1 cellular context compared by ENCODE assay signal in the genomic region with DNA sequence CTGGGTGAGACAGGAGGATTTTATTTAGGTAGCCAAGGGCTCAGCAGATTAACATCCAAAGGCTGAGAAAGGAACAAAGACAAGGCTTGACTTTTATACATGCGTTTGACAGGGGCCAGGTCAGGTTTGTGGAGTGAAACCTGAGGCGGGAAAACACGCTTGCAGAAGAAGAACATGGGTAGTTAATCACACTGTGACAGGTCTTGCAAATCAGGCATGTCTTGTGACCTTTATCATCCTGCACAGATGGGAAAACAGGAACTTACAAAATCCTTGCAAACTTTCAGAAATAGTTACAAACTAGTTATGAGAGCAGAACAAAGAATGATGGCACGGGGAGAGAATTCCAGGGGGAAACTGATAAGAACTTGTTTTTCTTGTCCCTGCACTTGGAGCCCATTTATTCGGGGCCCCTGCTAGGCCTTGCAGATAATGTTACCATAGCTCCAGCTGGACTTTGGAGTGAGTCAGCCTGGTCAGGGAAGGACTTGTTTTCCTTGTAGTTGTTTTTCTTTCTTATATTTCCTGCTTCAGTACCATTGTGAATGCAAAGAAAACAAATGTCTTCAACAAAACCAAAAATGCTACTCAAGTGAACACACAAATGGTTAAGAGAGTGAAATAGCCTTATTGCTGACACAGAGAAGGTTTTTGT.
A peak's percentile ranks its signal among the peaks of the same experiment; 100 is the strongest.
TF ChIP-seq lines count a peak whose summit lies in the region.

No MANE protein-coding gene starts in this region.

TF ChIP-seq in HepG2, 621 proteins besides CTCF, POLR2A, EP300 and RAD21 (continued from another document and continues in another):
- TF ChIP-seq, protein P1, sequence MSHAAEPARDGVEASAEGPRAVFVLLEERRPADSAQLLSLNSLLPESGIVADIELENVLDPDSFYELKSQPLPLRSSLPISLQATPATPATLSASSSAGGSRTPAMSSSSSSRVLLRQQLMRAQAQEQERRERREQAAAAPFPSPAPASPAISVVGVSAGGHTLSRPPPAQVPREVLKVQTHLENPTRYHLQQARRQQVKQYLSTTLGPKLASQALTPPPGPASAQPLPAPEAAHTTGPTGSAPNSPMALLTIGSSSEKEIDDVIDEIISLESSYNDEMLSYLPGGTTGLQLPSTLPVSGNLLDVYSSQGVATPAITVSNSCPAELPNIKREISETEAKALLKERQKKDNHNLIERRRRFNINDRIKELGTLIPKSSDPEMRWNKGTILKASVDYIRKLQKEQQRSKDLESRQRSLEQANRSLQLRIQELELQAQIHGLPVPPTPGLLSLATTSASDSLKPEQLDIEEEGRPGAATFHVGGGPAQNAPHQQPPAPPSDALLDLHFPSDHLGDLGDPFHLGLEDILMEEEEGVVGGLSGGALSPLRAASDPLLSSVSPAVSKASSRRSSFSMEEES (CRISPR knock-in tag; IDR thresholded peaks at IDR 0.05), result peak; percentile 92
- TF ChIP-seq HMG20A (CRISPR knock-in tag; IDR thresholded peaks at IDR 0.05; ENCODE audit: borderline replicate concordance) (peak; percentile 53; the same call in 1 of the 2 replicates), JUND (CRISPR knock-in tag; IDR thresholded peaks at IDR 0.05) (no peak), SIX1 (CRISPR knock-in tag; IDR thresholded peaks at IDR 0.05; ENCODE audit: borderline replicate concordance) (peak; percentile 59; the same call in 1 of the 2 replicates), ATM (IDR thresholded peaks at IDR 0.05; ENCODE audit: borderline replicate concordance) (no peak), ZBTB10 (CRISPR knock-in tag; IDR thresholded peaks at IDR 0.05; ENCODE audit: borderline replicate concordance) (no peak), SOX5 (CRISPR knock-in tag; IDR thresholded peaks at IDR 0.05; ENCODE audit: borderline replicate concordance) (peak; percentile 89), ZFP1 (CRISPR knock-in tag; IDR thresholded peaks at IDR 0.05) (no peak; the same call in 1 of the 2 replicates), ZBTB25 (CRISPR knock-in tag; IDR thresholded peaks at IDR 0.05) (no peak), GMEB2 (CRISPR knock-in tag; IDR thresholded peaks at IDR 0.05; ENCODE audit: low read depth) (no peak), GATAD2A (CRISPR knock-in tag; IDR thresholded peaks at IDR 0.05) (peak; percentile 84; the same call in 1 of the 2 replicates), ZNF33B (CRISPR knock-in tag; IDR thresholded peaks at IDR 0.05) (no peak), PAF1 (CRISPR knock-in tag; IDR thresholded peaks at IDR 0.05) (no peak), ZNF768 (CRISPR knock-in tag; IDR thresholded peaks at IDR 0.05) (no peak), ZNF891 (CRISPR knock-in tag; IDR thresholded peaks at IDR 0.05) (no peak), TEAD3 (CRISPR knock-in tag; optimal IDR thresholded peaks at IDR 0.05; ENCODE audit: borderline replicate concordance) (peak; percentile 73), SMAD9 (CRISPR knock-in tag; IDR thresholded peaks at IDR 0.05) (no peak), XBP1 (CRISPR knock-in tag; IDR thresholded peaks at IDR 0.05) (no peak), BRCA1 (CRISPR knock-in tag; IDR thresholded peaks at IDR 0.05) (no peak), ZNF235 (CRISPR knock-in tag; IDR thresholded peaks at IDR 0.05; ENCODE audit: borderline replicate concordance) (no peak), ZNF7 (CRISPR knock-in tag; IDR thresholded peaks at IDR 0.05) (no peak), ZNF737 (CRISPR knock-in tag; IDR thresholded peaks at IDR 0.05; ENCODE audit: borderline replicate concordance) (no peak), ZNF567 (CRISPR knock-in tag; IDR thresholded peaks at IDR 0.05; ENCODE audit: borderline replicate concordance) (no peak), ZNF703 (CRISPR knock-in tag; IDR thresholded peaks at IDR 0.05; ENCODE audit: borderline replicate concordance) (no peak), ZMYM3 (CRISPR knock-in tag; IDR thresholded peaks at IDR 0.05) (no peak), ONECUT2 (CRISPR knock-in tag; IDR thresholded peaks at IDR 0.05) (no peak), DMAP1 (CRISPR knock-in tag; IDR thresholded peaks at IDR 0.05) (no peak), SKIL (CRISPR knock-in tag; IDR thresholded peaks at IDR 0.05; ENCODE audit: borderline replicate concordance) (no peak), ZNF773 (CRISPR knock-in tag; IDR thresholded peaks at IDR 0.05; ENCODE audit: borderline replicate concordance) (no peak)
- TF ChIP-seq, protein P2, sequence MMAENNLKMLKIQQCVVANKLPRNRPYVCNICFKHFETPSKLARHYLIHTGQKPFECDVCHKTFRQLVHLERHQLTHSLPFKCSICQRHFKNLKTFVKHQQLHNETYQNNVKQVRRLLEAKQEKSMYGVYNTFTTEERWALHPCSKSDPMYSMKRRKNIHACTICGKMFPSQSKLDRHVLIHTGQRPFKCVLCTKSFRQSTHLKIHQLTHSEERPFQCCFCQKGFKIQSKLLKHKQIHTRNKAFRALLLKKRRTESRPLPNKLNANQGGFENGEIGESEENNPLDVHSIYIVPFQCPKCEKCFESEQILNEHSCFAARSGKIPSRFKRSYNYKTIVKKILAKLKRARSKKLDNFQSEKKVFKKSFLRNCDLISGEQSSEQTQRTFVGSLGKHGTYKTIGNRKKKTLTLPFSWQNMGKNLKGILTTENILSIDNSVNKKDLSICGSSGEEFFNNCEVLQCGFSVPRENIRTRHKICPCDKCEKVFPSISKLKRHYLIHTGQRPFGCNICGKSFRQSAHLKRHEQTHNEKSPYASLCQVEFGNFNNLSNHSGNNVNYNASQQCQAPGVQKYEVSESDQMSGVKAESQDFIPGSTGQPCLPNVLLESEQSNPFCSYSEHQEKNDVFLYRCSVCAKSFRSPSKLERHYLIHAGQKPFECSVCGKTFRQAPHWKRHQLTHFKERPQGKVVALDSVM (CRISPR knock-in tag; IDR thresholded peaks at IDR 0.05), result no peak
- TF ChIP-seq, protein P3, sequence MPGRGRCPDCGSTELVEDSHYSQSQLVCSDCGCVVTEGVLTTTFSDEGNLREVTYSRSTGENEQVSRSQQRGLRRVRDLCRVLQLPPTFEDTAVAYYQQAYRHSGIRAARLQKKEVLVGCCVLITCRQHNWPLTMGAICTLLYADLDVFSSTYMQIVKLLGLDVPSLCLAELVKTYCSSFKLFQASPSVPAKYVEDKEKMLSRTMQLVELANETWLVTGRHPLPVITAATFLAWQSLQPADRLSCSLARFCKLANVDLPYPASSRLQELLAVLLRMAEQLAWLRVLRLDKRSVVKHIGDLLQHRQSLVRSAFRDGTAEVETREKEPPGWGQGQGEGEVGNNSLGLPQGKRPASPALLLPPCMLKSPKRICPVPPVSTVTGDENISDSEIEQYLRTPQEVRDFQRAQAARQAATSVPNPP (CRISPR knock-in tag; IDR thresholded peaks at IDR 0.05), result no peak
- TF ChIP-seq, protein P4, sequence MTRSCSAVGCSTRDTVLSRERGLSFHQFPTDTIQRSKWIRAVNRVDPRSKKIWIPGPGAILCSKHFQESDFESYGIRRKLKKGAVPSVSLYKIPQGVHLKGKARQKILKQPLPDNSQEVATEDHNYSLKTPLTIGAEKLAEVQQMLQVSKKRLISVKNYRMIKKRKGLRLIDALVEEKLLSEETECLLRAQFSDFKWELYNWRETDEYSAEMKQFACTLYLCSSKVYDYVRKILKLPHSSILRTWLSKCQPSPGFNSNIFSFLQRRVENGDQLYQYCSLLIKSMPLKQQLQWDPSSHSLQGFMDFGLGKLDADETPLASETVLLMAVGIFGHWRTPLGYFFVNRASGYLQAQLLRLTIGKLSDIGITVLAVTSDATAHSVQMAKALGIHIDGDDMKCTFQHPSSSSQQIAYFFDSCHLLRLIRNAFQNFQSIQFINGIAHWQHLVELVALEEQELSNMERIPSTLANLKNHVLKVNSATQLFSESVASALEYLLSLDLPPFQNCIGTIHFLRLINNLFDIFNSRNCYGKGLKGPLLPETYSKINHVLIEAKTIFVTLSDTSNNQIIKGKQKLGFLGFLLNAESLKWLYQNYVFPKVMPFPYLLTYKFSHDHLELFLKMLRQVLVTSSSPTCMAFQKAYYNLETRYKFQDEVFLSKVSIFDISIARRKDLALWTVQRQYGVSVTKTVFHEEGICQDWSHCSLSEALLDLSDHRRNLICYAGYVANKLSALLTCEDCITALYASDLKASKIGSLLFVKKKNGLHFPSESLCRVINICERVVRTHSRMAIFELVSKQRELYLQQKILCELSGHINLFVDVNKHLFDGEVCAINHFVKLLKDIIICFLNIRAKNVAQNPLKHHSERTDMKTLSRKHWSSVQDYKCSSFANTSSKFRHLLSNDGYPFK (CRISPR knock-in tag; IDR thresholded peaks at IDR 0.05; ENCODE audit: borderline replicate concordance), result no peak
- TF ChIP-seq, protein P5, sequence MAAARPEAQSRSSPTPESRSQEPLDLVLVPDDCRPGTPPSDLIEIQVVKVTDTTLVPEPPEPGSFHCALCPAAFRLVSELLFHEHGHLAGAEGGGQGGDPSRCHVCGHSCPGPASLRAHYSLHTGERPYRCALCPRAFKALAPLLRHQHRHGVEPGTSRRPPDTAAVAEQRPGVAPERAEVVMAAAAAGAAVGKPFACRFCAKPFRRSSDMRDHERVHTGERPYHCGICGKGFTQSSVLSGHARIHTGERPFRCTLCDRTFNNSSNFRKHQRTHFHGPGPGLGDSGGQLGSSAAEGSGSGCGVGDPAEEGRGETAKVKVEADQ (CRISPR knock-in tag; IDR thresholded peaks at IDR 0.05; ENCODE audit: borderline replicate concordance), result no peak
- TF ChIP-seq, protein P6, sequence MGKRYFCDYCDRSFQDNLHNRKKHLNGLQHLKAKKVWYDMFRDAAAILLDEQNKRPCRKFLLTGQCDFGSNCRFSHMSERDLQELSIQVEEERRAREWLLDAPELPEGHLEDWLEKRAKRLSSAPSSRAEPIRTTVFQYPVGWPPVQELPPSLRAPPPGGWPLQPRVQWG (CRISPR knock-in tag; IDR thresholded peaks at IDR 0.05; ENCODE audit: borderline replicate concordance, low read depth), result no peak
- TF ChIP-seq, protein P7, sequence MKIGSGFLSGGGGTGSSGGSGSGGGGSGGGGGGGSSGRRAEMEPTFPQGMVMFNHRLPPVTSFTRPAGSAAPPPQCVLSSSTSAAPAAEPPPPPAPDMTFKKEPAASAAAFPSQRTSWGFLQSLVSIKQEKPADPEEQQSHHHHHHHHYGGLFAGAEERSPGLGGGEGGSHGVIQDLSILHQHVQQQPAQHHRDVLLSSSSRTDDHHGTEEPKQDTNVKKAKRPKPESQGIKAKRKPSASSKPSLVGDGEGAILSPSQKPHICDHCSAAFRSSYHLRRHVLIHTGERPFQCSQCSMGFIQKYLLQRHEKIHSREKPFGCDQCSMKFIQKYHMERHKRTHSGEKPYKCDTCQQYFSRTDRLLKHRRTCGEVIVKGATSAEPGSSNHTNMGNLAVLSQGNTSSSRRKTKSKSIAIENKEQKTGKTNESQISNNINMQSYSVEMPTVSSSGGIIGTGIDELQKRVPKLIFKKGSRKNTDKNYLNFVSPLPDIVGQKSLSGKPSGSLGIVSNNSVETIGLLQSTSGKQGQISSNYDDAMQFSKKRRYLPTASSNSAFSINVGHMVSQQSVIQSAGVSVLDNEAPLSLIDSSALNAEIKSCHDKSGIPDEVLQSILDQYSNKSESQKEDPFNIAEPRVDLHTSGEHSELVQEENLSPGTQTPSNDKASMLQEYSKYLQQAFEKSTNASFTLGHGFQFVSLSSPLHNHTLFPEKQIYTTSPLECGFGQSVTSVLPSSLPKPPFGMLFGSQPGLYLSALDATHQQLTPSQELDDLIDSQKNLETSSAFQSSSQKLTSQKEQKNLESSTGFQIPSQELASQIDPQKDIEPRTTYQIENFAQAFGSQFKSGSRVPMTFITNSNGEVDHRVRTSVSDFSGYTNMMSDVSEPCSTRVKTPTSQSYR (CRISPR knock-in tag; IDR thresholded peaks at IDR 0.05; ENCODE audit: borderline replicate concordance), result no peak
